ENCODE assay signal across 9 cellular contexts in the genomic region with DNA sequence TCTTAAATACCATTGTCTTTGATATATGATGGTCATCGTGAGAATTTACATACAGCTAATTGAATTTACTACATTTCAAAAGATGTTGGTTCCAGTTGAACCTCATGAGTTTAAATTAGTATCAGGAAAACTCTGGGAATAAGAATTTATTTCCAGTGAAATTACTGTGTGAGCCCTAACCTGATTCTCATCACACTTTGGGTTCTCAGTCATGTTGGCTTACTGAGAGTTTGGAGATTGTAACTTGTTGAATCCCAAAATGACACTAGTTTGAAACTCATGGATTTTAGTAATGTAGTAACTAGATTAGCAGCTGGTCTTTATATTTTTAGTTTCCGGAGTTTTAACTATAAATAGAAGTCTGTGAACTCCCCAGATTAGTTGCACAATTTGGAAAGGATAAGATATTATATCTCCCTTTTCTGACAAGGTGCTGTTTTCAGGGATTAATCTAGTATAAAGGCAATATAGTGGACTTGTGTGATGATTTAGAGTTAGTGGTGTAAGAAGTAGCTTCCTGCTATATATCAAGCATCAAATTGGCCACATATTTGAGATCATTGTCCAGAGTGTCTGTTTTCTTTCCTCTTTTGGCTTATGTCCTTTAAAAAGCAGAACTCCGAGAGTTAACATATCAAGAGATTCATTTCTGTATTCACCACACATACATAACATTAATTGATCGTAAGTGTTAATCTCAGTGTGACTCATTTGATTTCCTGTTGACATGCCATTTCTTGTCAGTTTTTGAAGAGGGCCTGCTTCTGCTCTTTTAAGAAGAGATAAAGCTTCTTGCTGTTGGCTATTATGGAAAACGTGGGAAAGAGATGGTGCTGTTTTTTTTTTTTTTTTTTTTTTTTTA. TPM values are rescaled to one million over a fixed set of nuclear protein-coding genes. Genes with fewer than 3 reads are reported as not detected.
DNase-seq lines count a peak whose midpoint lies in the region; ATAC-seq and TF ChIP-seq lines count a peak whose summit lies in the region.
"Had no signal": no experiment of that assay in that cellular context is flagged by ENCODE, and none has a peak within 500 bp of the region (broad histone marks: within the 10 kb centered on the region; RNA-seq: fewer than 3 reads in every experiment).

No MANE protein-coding gene starts in this region.

- H3K9me3 Mint-ChIP-seq in HFFc6 = no peaks in the 10 kb centered on the region
- H3K9me3 Mint-ChIP-seq: type B pancreatic cell had no signal

- no peak overlapping the region for H3K4me3 Mint-ChIP-seq in HFFc6

- POLR2A ChIA-PET in SK-N-SH (lab: Yijun Ruan, JAX) = no interaction called here

- H3K27me3 ChIP-seq in SK-N-SH (ENCODE audit: insufficient read depth) = no peaks in the 10 kb centered on the region
- no peaks in the 10 kb centered on the region for H3K27me3 ChIP-seq in gastrocnemius medialis

- peaks cover 58% of the 10 kb centered on the region for H3F3A ChIP-seq in SK-N-SH (replicated peaks; ENCODE audit: insufficient read depth)

- H3K9me2 ChIP-seq in SK-N-SH = no peaks in the 10 kb centered on the region

- H2AFZ ChIP-seq in SK-N-SH (ENCODE audit: low read depth) = no peak overlapping the region

- peaks cover 27% of the 10 kb centered on the region for H3K36me3 Mint-ChIP-seq in HFFc6 (ENCODE audit: low read depth)

- intact Hi-C loops in gastrocnemius medialis (cut with DNase I; ENCODE audit: low total_unique reads) = no loop called here

- H3K4me1 ChIP-seq in SK-N-SH (ENCODE audit: control insufficient read depth in 1 of 2, insufficient read depth in 2 of 2, low read depth in 1 of 2, low read length in 1 of 2) (peaks cover 18 to 27% of the 10 kb centered on the region in 2 experiments; a peak in 3 of 4 replicates), gastrocnemius medialis (peaks cover 85 to 88% of the 10 kb centered on the region in 2 donors)

- 63% methylated on average over 5 of the region's 5 CpGs for WGBS in SK-N-SH (ENCODE audit: low lambda C conversion rate)

- no peak for TF ChIP-seq EP300 in SK-N-SH (IDR thresholded peaks at IDR 0.05; ENCODE audit: borderline replicate concordance in 1 of 2, low read depth in 1 of 2, low read length in 1 of 2)

- H3K4me3 ChIP-seq in SK-N-SH (ENCODE audit: low read depth in 2 of 2, low read length in 1 of 2) = no peak overlapping the region
- peak overlapping the region; percentile 26 to 42 (median 40) for H3K4me3 ChIP-seq in gastrocnemius medialis

- ATAC-seq in GM18520 (IDR thresholded peaks at IDR 0.05; ENCODE audit: unreplicated experiment) (peak; percentile 32), esophagus mucosa (peak; percentile 31), gastrocnemius medialis (peak; percentile 8 to 30)

- CTCF ChIA-PET in SK-N-SH (lab: Yijun Ruan, JAX) = interaction anchor here (1.0 to 2.8 kb wide), 3 partner anchors 9 to 44 kb away, joined by 3 to 7 read pairs (median 4); no protein-coding TSS in a partner anchor

- peaks cover 38% of the 10 kb centered on the region for H4K20me1 ChIP-seq in SK-N-SH (ENCODE audit: insufficient read depth)

- in situ Hi-C loops in gastrocnemius medialis (cut with MboI; ENCODE audit: low sequenced_read_pairs in 4 of 4) = loop anchor here in 1 of 4 donors (25.0 kb wide), 1 partner anchor 1881 kb away; a partner anchor contains a TSS

- no peak overlapping the region for H3K9ac ChIP-seq in SK-N-SH

- peaks cover 74% of the 10 kb centered on the region for H3K4me1 Mint-ChIP-seq in HFFc6 (ENCODE audit: low read depth)

- peak overlapping the region; percentile 69 to 84 for H3K27ac ChIP-seq in SK-N-SH (ENCODE audit: low read depth in 2 of 2, low read length in 1 of 2)
- H3K27ac ChIP-seq in gastrocnemius medialis = peak overlapping the region; percentile 81 to 98 (median 98)
- no peak overlapping the region for H3K27ac ChIP-seq in caudate nucleus (ENCODE audit: low read depth, low read length)

- no peak for TF ChIP-seq RAD21 in SK-N-SH (IDR thresholded peaks at IDR 0.05; ENCODE audit: low read length)

- H3K36me3 ChIP-seq in SK-N-SH (replicated peaks in 1 of 2; ENCODE audit: control insufficient read depth in 1 of 2, insufficient read depth in 2 of 2, low read length in 1 of 2) = peaks cover 40 to 46% of the 10 kb centered on the region in 2 experiments
- H3K36me3 ChIP-seq in gastrocnemius medialis = peaks cover 0 to 18% of the 10 kb centered on the region in 2 donors

- H3K27me3 Mint-ChIP-seq in HFFc6 (ENCODE audit: insufficient read depth) = peaks cover 3% of the 10 kb centered on the region
- H3K27me3 Mint-ChIP-seq: type B pancreatic cell had no signal

- no peak for TF ChIP-seq POLR2A in gastrocnemius medialis (IDR thresholded peaks at IDR 0.05)

- H3K9me3 ChIP-seq in SK-N-SH (no peaks in the 10 kb centered on the region), gastrocnemius medialis (no peaks in the 10 kb centered on the region)

- no peak overlapping the region for H3K27ac Mint-ChIP-seq in HFFc6

- peaks cover 98% of the 10 kb centered on the region for H3K79me2 ChIP-seq in SK-N-SH (ENCODE audit: insufficient read depth)

- DNase-seq in SK-N-SH = no peak
- no peak for DNase-seq in gastrocnemius medialis
- no peak for DNase-seq in NCI-H526 (lab: John Stamatoyannopoulos, UW)
- DNase-seq in HFFc6 = no peak
- no peak for DNase-seq in activated CD4-positive, alpha-beta T cell treated with anti-CD3 and anti-CD28 coated beads, Interleukin-2, amount 50 U/mL, for 4 hours
- DNase-seq in caudate nucleus (lab: John Stamatoyannopoulos, UW) = no peak

- peak overlapping the region; percentile 60; the same call in 1 of the 2 replicates for H3K4me2 ChIP-seq in SK-N-SH

- no peak for TF ChIP-seq CTCF in SK-N-SH (IDR thresholded peaks at IDR 0.05)
- no peak for TF ChIP-seq CTCF in gastrocnemius medialis (IDR thresholded peaks at IDR 0.05 in 4 of 5, conservative IDR thresholded peaks at IDR 0.05 in 1 of 5)
- TF ChIP-seq CTCF in HFFc6 (IDR thresholded peaks at IDR 0.05) = no peak

TF ChIP-seq in SK-N-SH, 30 proteins besides CTCF, POLR2A, EP300 and RAD21 (continues in another document):
- TF ChIP-seq, protein P1, sequence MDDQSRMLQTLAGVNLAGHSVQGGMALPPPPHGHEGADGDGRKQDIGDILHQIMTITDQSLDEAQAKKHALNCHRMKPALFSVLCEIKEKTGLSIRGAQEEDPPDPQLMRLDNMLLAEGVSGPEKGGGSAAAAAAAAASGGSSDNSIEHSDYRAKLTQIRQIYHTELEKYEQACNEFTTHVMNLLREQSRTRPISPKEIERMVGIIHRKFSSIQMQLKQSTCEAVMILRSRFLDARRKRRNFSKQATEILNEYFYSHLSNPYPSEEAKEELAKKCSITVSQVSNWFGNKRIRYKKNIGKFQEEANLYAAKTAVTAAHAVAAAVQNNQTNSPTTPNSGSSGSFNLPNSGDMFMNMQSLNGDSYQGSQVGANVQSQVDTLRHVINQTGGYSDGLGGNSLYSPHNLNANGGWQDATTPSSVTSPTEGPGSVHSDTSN (IDR thresholded peaks at IDR 0.05) = no peak
- TF ChIP-seq, protein P2, sequence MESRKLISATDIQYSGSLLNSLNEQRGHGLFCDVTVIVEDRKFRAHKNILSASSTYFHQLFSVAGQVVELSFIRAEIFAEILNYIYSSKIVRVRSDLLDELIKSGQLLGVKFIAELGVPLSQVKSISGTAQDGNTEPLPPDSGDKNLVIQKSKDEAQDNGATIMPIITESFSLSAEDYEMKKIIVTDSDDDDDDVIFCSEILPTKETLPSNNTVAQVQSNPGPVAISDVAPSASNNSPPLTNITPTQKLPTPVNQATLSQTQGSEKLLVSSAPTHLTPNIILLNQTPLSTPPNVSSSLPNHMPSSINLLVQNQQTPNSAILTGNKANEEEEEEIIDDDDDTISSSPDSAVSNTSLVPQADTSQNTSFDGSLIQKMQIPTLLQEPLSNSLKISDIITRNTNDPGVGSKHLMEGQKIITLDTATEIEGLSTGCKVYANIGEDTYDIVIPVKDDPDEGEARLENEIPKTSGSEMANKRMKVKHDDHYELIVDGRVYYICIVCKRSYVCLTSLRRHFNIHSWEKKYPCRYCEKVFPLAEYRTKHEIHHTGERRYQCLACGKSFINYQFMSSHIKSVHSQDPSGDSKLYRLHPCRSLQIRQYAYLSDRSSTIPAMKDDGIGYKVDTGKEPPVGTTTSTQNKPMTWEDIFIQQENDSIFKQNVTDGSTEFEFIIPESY (IDR thresholded peaks at IDR 0.05; ENCODE audit: borderline replicate concordance, low read depth) = no peak
- TF ChIP-seq, protein P3, sequence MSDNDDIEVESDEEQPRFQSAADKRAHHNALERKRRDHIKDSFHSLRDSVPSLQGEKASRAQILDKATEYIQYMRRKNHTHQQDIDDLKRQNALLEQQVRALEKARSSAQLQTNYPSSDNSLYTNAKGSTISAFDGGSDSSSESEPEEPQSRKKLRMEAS (IDR thresholded peaks at IDR 0.05; ENCODE audit: low read depth) = no peak
- TF ChIP-seq FOXJ3 (CRISPR knock-in tag; IDR thresholded peaks at IDR 0.05) = no peak
- no peak for TF ChIP-seq JUND (IDR thresholded peaks at IDR 0.05)
- no peak for TF ChIP-seq SIN3A (IDR thresholded peaks at IDR 0.05; ENCODE audit: borderline replicate concordance, low read depth, low read length)
- no peak for TF ChIP-seq POLR2AphosphoS5 (IDR thresholded peaks at IDR 0.05; ENCODE audit: low read depth, low read length)
- TF ChIP-seq MXI1 (IDR thresholded peaks at IDR 0.05; ENCODE audit: low read depth, low read length) = no peak
- TF ChIP-seq, protein P4, sequence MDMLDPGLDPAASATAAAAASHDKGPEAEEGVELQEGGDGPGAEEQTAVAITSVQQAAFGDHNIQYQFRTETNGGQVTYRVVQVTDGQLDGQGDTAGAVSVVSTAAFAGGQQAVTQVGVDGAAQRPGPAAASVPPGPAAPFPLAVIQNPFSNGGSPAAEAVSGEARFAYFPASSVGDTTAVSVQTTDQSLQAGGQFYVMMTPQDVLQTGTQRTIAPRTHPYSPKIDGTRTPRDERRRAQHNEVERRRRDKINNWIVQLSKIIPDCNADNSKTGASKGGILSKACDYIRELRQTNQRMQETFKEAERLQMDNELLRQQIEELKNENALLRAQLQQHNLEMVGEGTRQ (IDR thresholded peaks at IDR 0.05; ENCODE audit: borderline replicate concordance, low read depth, low read length) = no peak

RNA-seq across cellular contexts. Expression of a gene that starts 15.7 kb away (rescaled TPM):
- polyA plus RNA-seq in SK-N-SH (2012; rRNA removed) = 99.1 and 101 TPM in 2 replicates
- 121 and 162 TPM in 2 replicates for polyA plus RNA-seq in SK-N-SH (2012; cell fraction: cytosol; rRNA removed)
- 27.9 and 46.5 TPM in 2 replicates for polyA plus RNA-seq in SK-N-SH (2012; cell fraction: nucleus; rRNA removed)
- 156 TPM for total RNA-seq in esophagus mucosa
- total RNA-seq in gastrocnemius medialis = 100 to 1,000 TPM; 251 to 386 (median 277) TPM
- 100 to 1,000 TPM; 157 to 198 (median 184) TPM for total RNA-seq in HFFc6 (2021; fragmentation: NEBNext Ultra II Directional; extraction: Animal tissue kit (Norgen Biotek cat#: 25700))

RNA-seq across cellular contexts. Expression of a gene that starts 18.4 kb away (rescaled TPM):
- 1.1 and 1.3 TPM in 2 replicates for polyA plus RNA-seq in SK-N-SH (2012; rRNA removed)
- 1.4 and 1.6 TPM in 2 replicates for polyA plus RNA-seq in SK-N-SH (2012; cell fraction: cytosol; rRNA removed)
- polyA plus RNA-seq in SK-N-SH (2012; cell fraction: nucleus; rRNA removed) = 2.6 and 2.7 TPM in 2 replicates
- total RNA-seq in esophagus mucosa = 30.8 TPM
- total RNA-seq in gastrocnemius medialis = 10 to 100 TPM; 26.9 to 40.1 (median 36.7) TPM
- 10 to 100 TPM; 26.5 to 31.3 (median 29.8) TPM for total RNA-seq in HFFc6 (2021; fragmentation: NEBNext Ultra II Directional; extraction: Animal tissue kit (Norgen Biotek cat#: 25700))

Comparison
In these comparisons a context has a peak if more than half of its experiments do, and no peak if none do; other contexts are left out.
1. H3K4me3 ChIP-seq: peak in gastrocnemius medialis (4 of 4); none in SK-N-SH (0 of 2).
2. Peak in every context shown above with its lines, with median percentiles within 50 percentile points of each other: ATAC-seq.